Comparison of ENCODE assay signal across 8 cellular contexts in genomic region chr6:44221291-44221960, GRCh38. TPM values are rescaled to one million over a fixed set of nuclear protein-coding genes. Genes with fewer than 3 reads are reported as not detected.
DNase-seq lines count a peak whose midpoint lies in the region; ATAC-seq, FAIRE-seq and TF ChIP-seq lines count a peak whose summit lies in the region.

No MANE protein-coding gene starts in this region.

- no peak; the same call in 1 of the 2 replicates for TF ChIP-seq POLR2A in GM12878 (IDR thresholded peaks at IDR 0.05; ENCODE audit: low read depth, low read length)

- SMC1A ChIA-PET in GM12878 (lab: Charles Lee; ENCODE audit: uncharacterized antibody, unreplicated experiment), result interaction anchor here (1.2 to 2.2 kb wide), 6 partner anchors 21 to 45 kb away, joined by 4 to 6 read pairs (median 6); no protein-coding TSS in a partner anchor

- DNase-seq in Daoy (ENCODE audit: low read depth) (peak; percentile 98), HAP-1 (ENCODE audit: low spot score in 2 of 2) (peak; percentile 59 to 86), NCI-H146 (lab: John Stamatoyannopoulos, UW) (peak; percentile 74), T-helper 9 cell (peak; percentile 60), GM12878 (ENCODE audit: low read depth, low spot score) (no peak), hypothalamus (lab: John Stamatoyannopoulos, UW) (peak in 48 of 51 donors; percentile 5 to 85 (median 64))

- H3K27ac ChIP-seq in GM12878 (ENCODE audit: control insufficient read depth, insufficient read depth) (peak overlapping the region; percentile 15), skeletal muscle tissue (ENCODE audit: low read depth, low read length) (peak overlapping the region; percentile 94)

- CTCF ChIA-PET in GM12878 (lab: Yijun Ruan, JAX), result interaction anchor here (0.5 to 5.9 kb wide), 19 partner anchors 8 to 105 kb away, joined by 3 to 95 read pairs (median 3); partner anchors contain the start of gene HSP90AB1

- in situ Hi-C loops in HAP-1 (cut with MboI; ENCODE audit: low sequenced_read_pairs), result no loop called here
- in situ Hi-C loops in GM12878 (cut with MboI), result no loop called here

- H3K9me3 ChIP-seq in HAP-1 (no peaks in the 10 kb centered on the region), GM12878 (replicated peaks; ENCODE audit: control insufficient read depth, insufficient read depth, low read length) (no peaks in the 10 kb centered on the region), skeletal muscle tissue (ENCODE audit: control insufficient read depth in 3 of 3, low read length in 3 of 3) (no peaks in the 10 kb centered on the region)

- H3K27me3 ChIP-seq in HAP-1 (ENCODE audit: low read depth), result no peaks in the 10 kb centered on the region
- no peaks in the 10 kb centered on the region for H3K27me3 ChIP-seq in GM12878 (replicated peaks in 1 of 2; ENCODE audit: control insufficient read depth in 2 of 2, insufficient read depth in 2 of 2, low read length in 1 of 2)
- H3K27me3 ChIP-seq in skeletal muscle tissue (ENCODE audit: control insufficient read depth in 3 of 3, insufficient read depth in 3 of 3, low read length in 3 of 3), result no peaks in the 10 kb centered on the region

- no peak overlapping the region for H3K4me2 ChIP-seq in GM12878 (ENCODE audit: control insufficient read depth, insufficient read depth)

- intact Hi-C loops in GM12878 (cut with micrococcal nuclease; ENCODE audit: unreplicated experiment), result loop anchor here (1.0 kb wide), 1 partner anchor 25 kb away; no protein-coding TSS in a partner anchor

- H3K36me3 ChIP-seq in HAP-1 (replicated peaks) (no peaks in the 10 kb centered on the region), GM12878 (ENCODE audit: control insufficient read depth in 2 of 2, insufficient read depth in 2 of 2, low read length in 1 of 2) (no peaks in the 10 kb centered on the region), skeletal muscle tissue (ENCODE audit: control insufficient read depth in 3 of 3, insufficient read depth in 3 of 3, low read length in 3 of 3) (no peaks in the 10 kb centered on the region)

- peak; percentile 65 for TF ChIP-seq RAD21 in GM12878 (IDR thresholded peaks at IDR 0.05; ENCODE audit: insufficient read depth, low read depth, low read length)

- no peak overlapping the region for H3K4me3 ChIP-seq in HAP-1
- H3K4me3 ChIP-seq in GM12878, result no peak overlapping the region
- H3K4me3 ChIP-seq in skeletal muscle tissue (ENCODE audit: low read length in 3 of 3), result peak overlapping the region; percentile 24 to 60 (median 32)

- peaks cover 37% of the 10 kb centered on the region for H3K4me1 ChIP-seq in HAP-1
- H3K4me1 ChIP-seq in GM12878 (ENCODE audit: control insufficient read depth, insufficient read depth, low read length), result peaks cover 45% of the 10 kb centered on the region
- H3K4me1 ChIP-seq in skeletal muscle tissue (ENCODE audit: control insufficient read depth in 3 of 3, insufficient read depth in 3 of 3, low read length in 3 of 3), result peaks cover 72 to 76% (median 74%) of the 10 kb centered on the region in 3 donors

- H3K9ac ChIP-seq in GM12878 (ENCODE audit: control insufficient read depth, insufficient read depth, low read length) (no peak overlapping the region), skeletal muscle tissue (ENCODE audit: low read depth in 1 of 3, low read length in 3 of 3) (peak overlapping the region; percentile 27 to 80 (median 63))

- TF ChIP-seq CTCF in GM12878 (IDR thresholded peaks at IDR 0.05 in 2 of 3, conservative IDR thresholded peaks at IDR 0.05 in 1 of 3; ENCODE audit: control insufficient read depth in 2 of 3, extremely low read depth in 1 of 3, insufficient read depth in 1 of 3, low read depth in 3 of 3, low read length in 3 of 3), result peak; percentile 84 to 97 (median 88); a peak in 5 of 6 replicates

- 0 out of 4 replicates have a peak, but pooled peaks of 1 of the 2 experiments have one; percentile 22 for TF ChIP-seq EP300 in GM12878 (IDR thresholded peaks at IDR 0.05; ENCODE audit: borderline replicate concordance in 1 of 2, control insufficient read depth in 1 of 2, low read depth in 2 of 2, low read length in 2 of 2)

- peak overlapping the region; percentile 40 for H2AFZ ChIP-seq in GM12878 (ENCODE audit: control insufficient read depth, low read depth, low read length)

- no TSS peak for BruUV-seq in GM12878 (replicated peaks; lab: Mats Ljungman, UMichigan)

- RAD21 ChIA-PET in GM12878 (lab: Charles Lee; ENCODE audit: unreplicated experiment), result interaction anchor here (0.6 to 2.5 kb wide), 10 partner anchors 14 to 57 kb away, joined by 3 to 11 read pairs (median 4); no protein-coding TSS in a partner anchor

- POLR2A ChIA-PET in GM12878 (lab: Charles Lee), result interaction anchor here (0.6 to 7.0 kb wide), 7 partner anchors 15 to 121 kb away, joined by 3 to 63 read pairs (median 4); partner anchors contain the start of gene HSP90AB1

- 11% methylated on average over 4 of the region's 4 CpGs for WGBS in GM12878 (ENCODE audit: insufficient coverage, insufficient replicate concordance, low lambda C conversion rate, missing lambda C conversion rate)

- H4K20me1 ChIP-seq in GM12878 (ENCODE audit: control insufficient read depth, insufficient read depth), result no peaks in the 10 kb centered on the region

- peaks cover 27% of the 10 kb centered on the region for H3K79me2 ChIP-seq in GM12878 (ENCODE audit: control insufficient read depth, insufficient read depth, low read length)

- peak; percentile 68 for ATAC-seq in GM12878
- no peak for ATAC-seq in HG02571 (IDR thresholded peaks at IDR 0.05; ENCODE audit: unreplicated experiment)

- FAIRE-seq in GM12878 (lab: Jason Lieb, UNC), result peak; percentile 88

RNA-seq across cellular contexts. Expression of gene SLC29A1, which starts 2.0 kb away (rescaled TPM):
- 14.7 and 20.4 TPM in 2 replicates for total RNA-seq in Daoy (2014; rRNA removed; shearing (Covaris generic))
- total RNA-seq in GM12878 (2013; cell fraction: nucleolus; rRNA removed), result 127 and 138 TPM in 2 replicates
- total RNA-seq in GM12878 (2014; rRNA removed) (54.7 and 63.9 TPM in 2 replicates), GM12878 (2014; rRNA removed; fragmentation: Illumina TruSeq; extraction: Trizol) (33.2 and 34.6 TPM in 2 replicates), GM12878 (2021) (71.7 and 79.5 TPM in 2 replicates), skeletal muscle tissue (14.6 TPM)
- polyA plus RNA-seq in GM12878 (2011; ENCODE audit: low read depth), result 29.0 TPM
- polyA plus RNA-seq in GM12878 (2011; rRNA removed) (64.1 and 132 TPM in 2 replicates), GM12878 (2014; fragmentation: Illumina TruSeq; extraction: Trizol) (64.8 and 111 TPM in 2 replicates), GM12878 (2014; fragmentation: Nextera tagmentation; extraction: Ambion mirVana) (10 to 100 TPM in 1 of 2 experiments, 1 to 10 TPM in 1; 10.0 to 15.7 TPM), GM12878 (2014; rRNA removed) (120 and 121 TPM in 2 replicates), GM12878 (2016; fragmentation: Nextera tagmentation; extraction: Ambion mirVana) (100 to 1,000 TPM; 107 to 111 TPM)
- 183 and 202 TPM in 2 replicates for polyA plus RNA-seq in GM12878 (2011; cell fraction: cytosol; rRNA removed)
- polyA plus RNA-seq in GM12878 (2011; cell fraction: nucleus; rRNA removed), result 406 and 468 TPM in 2 replicates
- polyA plus RNA-seq in GM12878 (2012), result 48.6 and 53.5 TPM in 2 replicates
- 158 and 166 TPM in 2 replicates for polyA minus RNA-seq in GM12878 (2011; rRNA and poly(A)+ RNA removed)
- polyA minus RNA-seq in GM12878 (2011; cell fraction: cytosol; rRNA and poly(A)+ RNA removed), result 37.8 and 38.3 TPM in 2 replicates
- 58.9 and 105 TPM in 2 replicates for polyA minus RNA-seq in GM12878 (2011; cell fraction: nucleus; rRNA and poly(A)+ RNA removed)

RNA-seq across cellular contexts. Expression of gene MYMX, which starts 4.7 kb away (rescaled TPM):
- not detected in 2 replicates for total RNA-seq in Daoy (2014; rRNA removed; shearing (Covaris generic))
- not detected in 2 replicates for total RNA-seq in GM12878 (2013; cell fraction: nucleolus; rRNA removed)
- total RNA-seq in GM12878 (2014; rRNA removed), result 0.16 TPM in 1 of 2 replicates, not detected in the other
- not detected in 2 replicates for total RNA-seq in GM12878 (2014; rRNA removed; fragmentation: Illumina TruSeq; extraction: Trizol)
- not detected in 2 replicates for total RNA-seq in GM12878 (2021)
- polyA plus RNA-seq in GM12878 (2011; ENCODE audit: low read depth), result not detected
- polyA plus RNA-seq in GM12878 (2011; rRNA removed), result not detected in 2 replicates
- 0.12 and 0.30 TPM in 2 replicates for polyA plus RNA-seq in GM12878 (2011; cell fraction: cytosol; rRNA removed)
- not detected in 2 replicates for polyA plus RNA-seq in GM12878 (2011; cell fraction: nucleus; rRNA removed)
- polyA plus RNA-seq in GM12878 (2012), result not detected in 2 replicates
- not detected in 2 replicates for polyA plus RNA-seq in GM12878 (2014; fragmentation: Illumina TruSeq; extraction: Trizol)
- polyA plus RNA-seq in GM12878 (2014; fragmentation: Nextera tagmentation; extraction: Ambion mirVana), result not detected
- 0.18 TPM in 1 of 2 replicates, not detected in the other for polyA plus RNA-seq in GM12878 (2014; rRNA removed)
- polyA plus RNA-seq in GM12878 (2016; fragmentation: Nextera tagmentation; extraction: Ambion mirVana), result not detected
- not detected in 2 replicates for polyA minus RNA-seq in GM12878 (2011; rRNA and poly(A)+ RNA removed)
- polyA minus RNA-seq in GM12878 (2011; cell fraction: cytosol; rRNA and poly(A)+ RNA removed), result not detected in 2 replicates
- polyA minus RNA-seq in GM12878 (2011; cell fraction: nucleus; rRNA and poly(A)+ RNA removed), result not detected in 2 replicates
- total RNA-seq in skeletal muscle tissue, result 7.3 TPM

RNA-seq across cellular contexts. Expression of gene HSP90AB1, which starts 25.5 kb away (rescaled TPM):
- total RNA-seq in Daoy (2014; rRNA removed; shearing (Covaris generic)), result 2,636 and 2,780 TPM in 2 replicates
- 295 and 318 TPM in 2 replicates for total RNA-seq in GM12878 (2013; cell fraction: nucleolus; rRNA removed)
- total RNA-seq in GM12878 (2014; rRNA removed) (1,125 and 1,245 TPM in 2 replicates), GM12878 (2014; rRNA removed; fragmentation: Illumina TruSeq; extraction: Trizol) (1,212 and 1,260 TPM in 2 replicates), GM12878 (2021) (1,166 and 1,167 TPM in 2 replicates), skeletal muscle tissue (474 TPM)
- polyA plus RNA-seq in GM12878 (2011; ENCODE audit: low read depth), result 830 TPM
- polyA plus RNA-seq in GM12878 (2011; rRNA removed) (1,290 and 1,505 TPM in 2 replicates), GM12878 (2014; fragmentation: Illumina TruSeq; extraction: Trizol) (1,676 and 1,846 TPM in 2 replicates), GM12878 (2014; fragmentation: Nextera tagmentation; extraction: Ambion mirVana) (1,000 to 10,000 TPM; 1,089 to 1,682 TPM), GM12878 (2014; rRNA removed) (960 and 988 TPM in 2 replicates), GM12878 (2016; fragmentation: Nextera tagmentation; extraction: Ambion mirVana) (1,000 to 10,000 TPM; 1,078 to 1,109 TPM)
- polyA plus RNA-seq in GM12878 (2011; cell fraction: cytosol; rRNA removed), result 1,040 and 1,248 TPM in 2 replicates
- polyA plus RNA-seq in GM12878 (2011; cell fraction: nucleus; rRNA removed), result 565 and 804 TPM in 2 replicates
- polyA plus RNA-seq in GM12878 (2012), result 750 and 926 TPM in 2 replicates
- 1,120 and 1,147 TPM in 2 replicates for polyA minus RNA-seq in GM12878 (2011; rRNA and poly(A)+ RNA removed)
- polyA minus RNA-seq in GM12878 (2011; cell fraction: cytosol; rRNA and poly(A)+ RNA removed), result 408 and 462 TPM in 2 replicates
- 114 and 165 TPM in 2 replicates for polyA minus RNA-seq in GM12878 (2011; cell fraction: nucleus; rRNA and poly(A)+ RNA removed)

RNA-seq across cellular contexts. Expression of gene SLC35B2, which starts 35.9 kb away (rescaled TPM):
- 86.8 and 92.8 TPM in 2 replicates for total RNA-seq in Daoy (2014; rRNA removed; shearing (Covaris generic))
- total RNA-seq in GM12878 (2013; cell fraction: nucleolus; rRNA removed), result 34.4 and 37.1 TPM in 2 replicates
- total RNA-seq in GM12878 (2014; rRNA removed) (34.1 and 35.1 TPM in 2 replicates), GM12878 (2014; rRNA removed; fragmentation: Illumina TruSeq; extraction: Trizol) (24.3 and 25.1 TPM in 2 replicates), GM12878 (2021) (33.5 and 35.8 TPM in 2 replicates), skeletal muscle tissue (26.1 TPM)
- polyA plus RNA-seq in GM12878 (2011; ENCODE audit: low read depth), result 23.1 TPM
- polyA plus RNA-seq in GM12878 (2011; rRNA removed) (19.7 and 32.2 TPM in 2 replicates), GM12878 (2014; fragmentation: Illumina TruSeq; extraction: Trizol) (23.9 and 35.2 TPM in 2 replicates), GM12878 (2014; fragmentation: Nextera tagmentation; extraction: Ambion mirVana) (10 to 100 TPM; 11.3 to 14.9 TPM), GM12878 (2014; rRNA removed) (45.2 and 45.4 TPM in 2 replicates), GM12878 (2016; fragmentation: Nextera tagmentation; extraction: Ambion mirVana) (10 to 100 TPM; 39.5 to 40.8 TPM)
- polyA plus RNA-seq in GM12878 (2011; cell fraction: cytosol; rRNA removed), result 48.8 and 53.9 TPM in 2 replicates
- polyA plus RNA-seq in GM12878 (2011; cell fraction: nucleus; rRNA removed), result 89.8 and 144 TPM in 2 replicates
- polyA plus RNA-seq in GM12878 (2012), result 38.5 and 38.9 TPM in 2 replicates
- polyA minus RNA-seq in GM12878 (2011; rRNA and poly(A)+ RNA removed), result 17.3 and 33.3 TPM in 2 replicates
- polyA minus RNA-seq in GM12878 (2011; cell fraction: cytosol; rRNA and poly(A)+ RNA removed), result 5.2 and 7.0 TPM in 2 replicates
- polyA minus RNA-seq in GM12878 (2011; cell fraction: nucleus; rRNA and poly(A)+ RNA removed), result 19.7 and 27.3 TPM in 2 replicates

RNA-seq across cellular contexts. Expression of gene NFKBIE, which starts 43.9 kb away (rescaled TPM):
- 42.3 and 56.3 TPM in 2 replicates for total RNA-seq in Daoy (2014; rRNA removed; shearing (Covaris generic))
- total RNA-seq in GM12878 (2013; cell fraction: nucleolus; rRNA removed), result 127 and 202 TPM in 2 replicates
- total RNA-seq in GM12878 (2014; rRNA removed) (45.1 and 47.0 TPM in 2 replicates), GM12878 (2014; rRNA removed; fragmentation: Illumina TruSeq; extraction: Trizol) (39.5 and 43.2 TPM in 2 replicates), GM12878 (2021) (53.6 and 57.0 TPM in 2 replicates), skeletal muscle tissue (6.3 TPM)
- 13.6 TPM for polyA plus RNA-seq in GM12878 (2011; ENCODE audit: low read depth)
- polyA plus RNA-seq in GM12878 (2011; rRNA removed) (106 and 126 TPM in 2 replicates), GM12878 (2014; fragmentation: Illumina TruSeq; extraction: Trizol) (34.5 and 38.1 TPM in 2 replicates), GM12878 (2014; fragmentation: Nextera tagmentation; extraction: Ambion mirVana) (10 to 100 TPM; 10.4 to 26.0 TPM), GM12878 (2014; rRNA removed) (52.4 and 60.3 TPM in 2 replicates), GM12878 (2016; fragmentation: Nextera tagmentation; extraction: Ambion mirVana) (10 to 100 TPM; 30.4 to 30.6 TPM)
- 111 and 125 TPM in 2 replicates for polyA plus RNA-seq in GM12878 (2011; cell fraction: cytosol; rRNA removed)
- polyA plus RNA-seq in GM12878 (2011; cell fraction: nucleus; rRNA removed), result 154 TPM in 2 replicates
- polyA plus RNA-seq in GM12878 (2012), result 36.7 and 71.2 TPM in 2 replicates
- polyA minus RNA-seq in GM12878 (2011; rRNA and poly(A)+ RNA removed), result 61.6 and 113 TPM in 2 replicates
- polyA minus RNA-seq in GM12878 (2011; cell fraction: cytosol; rRNA and poly(A)+ RNA removed), result 36.5 and 58.5 TPM in 2 replicates
- 67.9 and 93.8 TPM in 2 replicates for polyA minus RNA-seq in GM12878 (2011; cell fraction: nucleus; rRNA and poly(A)+ RNA removed)

Comparison
In these comparisons a context has a peak if more than half of its experiments do, and no peak if none do; other contexts are left out.
1. H3K4me3 ChIP-seq: peak in skeletal muscle tissue (3 of 3); none in HAP-1 (single experiment) and GM12878 (single experiment).